In genomic region chr2:46202453-46202852, GRCh38 we compare ENCODE assay signal across 27 cellular contexts.
"Had no signal": no experiment of that assay in that cellular context is flagged by ENCODE, and none has a peak within 500 bp of the region (broad histone marks: within the 10 kb centered on the region; RNA-seq: fewer than 3 reads in every experiment).

No MANE protein-coding gene starts in this region.

- DNase-seq: activated CD4-positive, alpha-beta memory T cell treated with anti-CD3 and anti-CD28 coated beads, Interleukin-2, amount 10 ng/mL, durations not matched to agents 7 days and 5 days; activated CD4-positive, alpha-beta T cell treated with anti-CD3 and anti-CD28 coated beads for 36 hours; activated CD4-positive, alpha-beta T cell treated with anti-CD3 and anti-CD28 coated beads, Interleukin-2, amount 50 U/mL, for 1 hour; activated CD8-positive, alpha-beta memory T cell treated with anti-CD3 and anti-CD28 coated beads, Interleukin-2, amount 50 U/mL, for 48 hours; activated effector memory CD4-positive, alpha-beta T cell treated with Interleukin-2 at 50 U/mL for 16 hours; activated naive CD4-positive, alpha-beta T cell; activated T-cell treated with anti-CD3 and anti-CD28 coated beads, Interleukin-2, amount 50 U/mL, for 1 hour; amygdala; MM.1S; NCI-H1105; NCI-H1436; NCI-H1694 treated with DMSO at 0.1 percent for 48 hours; NCI-H2029 treated with DMSO at 0.1 percent for 48 hours; NCI-H345; NCI-H510A; NCI-H526 treated with DMSO at 0.1 percent for 48 hours; NCI-H82; Right ventricle myocardium superior; SJCRH30; SK-N-SH; WERI-Rb-1 had no signal

- H3K27ac ChIP-seq: KMS-11, RWPE1, SJCRH30, WERI-Rb-1 had no signal

- H3K9me3 ChIP-seq: SK-N-SH had no signal

- H3K4me3 Mint-ChIP-seq: activated CD4-positive, alpha-beta memory T cell treated with anti-CD3 and anti-CD28 coated beads, Interleukin-2, amount 10 ng/mL, durations not matched to agents 7 days and 5 days; activated CD4-positive, alpha-beta T cell treated with anti-CD3 and anti-CD28 coated beads for 36 hours; activated naive CD4-positive, alpha-beta T cell treated with anti-CD3 and anti-CD28 coated beads, Interleukin-2, amount 50 U/mL, for 24 hours; brain; IgD-negative memory B cell had no signal

- H3K36me3 Mint-ChIP-seq: brain had no signal

- H3K27me3 Mint-ChIP-seq: activated CD4-positive, alpha-beta T cell treated with anti-CD3 and anti-CD28 coated beads for 36 hours; activated naive CD4-positive, alpha-beta T cell treated with anti-CD3 and anti-CD28 coated beads, Interleukin-2, amount 50 U/mL, for 24 hours; IgD-negative memory B cell had no signal

- H3K27ac Mint-ChIP-seq: activated CD4-positive, alpha-beta memory T cell treated with anti-CD3 and anti-CD28 coated beads, Interleukin-2, amount 10 ng/mL, durations not matched to agents 7 days and 5 days; activated CD4-positive, alpha-beta T cell treated with anti-CD3 and anti-CD28 coated beads for 36 hours; activated naive CD4-positive, alpha-beta T cell treated with anti-CD3 and anti-CD28 coated beads, Interleukin-2, amount 50 U/mL, for 24 hours; brain; IgD-negative memory B cell had no signal

- H3K36me3 ChIP-seq: SJCRH30, WERI-Rb-1 had no signal

- H3K4me1 Mint-ChIP-seq: brain had no signal

- ATAC-seq: activated CD4-positive, alpha-beta T cell treated with anti-CD3 and anti-CD28 coated beads for 36 hours; Panc1 had no signal
